In the genomic region with DNA sequence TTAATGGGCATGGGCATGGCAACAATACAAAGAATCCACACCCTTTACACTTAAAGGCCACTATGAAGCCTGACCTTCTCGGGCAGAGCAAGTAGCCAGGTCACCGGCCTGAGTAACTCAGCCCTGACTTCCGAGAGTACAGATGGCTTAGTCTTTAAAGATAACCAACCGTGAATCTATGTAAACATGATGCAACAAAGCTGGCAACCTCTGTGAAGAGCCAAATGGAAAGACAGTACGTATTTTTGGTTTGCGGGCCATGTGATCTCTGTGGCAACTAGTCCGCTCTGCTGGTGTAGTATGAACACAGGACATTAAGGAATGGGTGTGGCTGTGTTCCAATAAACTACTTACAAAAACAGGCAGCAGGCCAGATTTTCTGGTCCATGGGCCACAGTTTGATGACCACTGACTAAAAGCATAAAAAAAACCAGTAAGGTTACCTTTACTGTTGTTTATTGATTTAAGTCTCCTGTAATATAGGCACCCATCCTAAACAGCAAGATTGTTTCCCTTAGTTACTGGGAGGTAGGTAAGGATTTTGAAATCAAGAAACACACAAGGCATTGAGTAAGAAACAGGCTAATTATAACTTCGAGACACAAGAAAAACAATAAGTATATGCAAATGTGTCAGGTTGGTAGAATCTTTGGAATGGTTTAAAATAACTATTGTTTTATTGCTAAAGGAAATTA, we compare ENCODE assay signal across 18 cellular contexts. TPM values are rescaled to one million over a fixed set of nuclear protein-coding genes. Genes with fewer than 3 reads are reported as not detected.
DNase-seq lines count a peak whose midpoint lies in the region; ATAC-seq, FAIRE-seq and TF ChIP-seq lines count a peak whose summit lies in the region.
"Had no signal": no experiment of that assay in that cellular context is flagged by ENCODE, and none has a peak within 500 bp of the region (broad histone marks: within the 10 kb centered on the region; RNA-seq: fewer than 3 reads in every experiment).

No MANE protein-coding gene starts in this region.

- H3K9ac ChIP-seq in IMR-90 (ENCODE audit: low read depth, low read length), result no peak overlapping the region

- no peaks in the 10 kb centered on the region for H3K9me3 ChIP-seq in IMR-90 (ENCODE audit: control insufficient read depth, insufficient read depth, low read length)
- no peaks in the 10 kb centered on the region for H3K9me3 ChIP-seq in naive thymus-derived CD4-positive, alpha-beta T cell (ENCODE audit: control insufficient read depth in 2 of 3, low read length in 3 of 3)
- no peaks in the 10 kb centered on the region for H3K9me3 ChIP-seq in small intestine (ENCODE audit: control insufficient read depth, low read depth)
- H3K9me3 ChIP-seq: vagina had no signal

- H3K27ac ChIP-seq in IMR-90 (ENCODE audit: insufficient read depth, low read length) (peak overlapping the region; percentile 9; the same call in 1 of the 2 replicates), small intestine (ENCODE audit: low read depth in 1 of 2, low read length in 1 of 2) (peak overlapping the region in 1 of 2 donors; percentile 22)
- no peak overlapping the region for H3K27ac ChIP-seq in naive thymus-derived CD4-positive, alpha-beta T cell (ENCODE audit: low read depth, low read length)
- H3K27ac ChIP-seq: SK-N-MC, vagina, WERI-Rb-1 had no signal

- WGBS in IMR-90 (ENCODE audit: extremely low coverage in 2 of 2, insufficient read length in 1 of 2), 2 experiments, result no CpG with 5 or more reads among the region's 8 CpGs
- 78 to 88% (median 86%) methylated on average over 8 of the region's 8 CpGs for WGBS in small intestine, 3 donors

- no TSS peak for BruUV-seq in IMR-90 (replicated peaks; lab: Mats Ljungman, UMichigan)

- CTCF ChIA-PET in IMR-90 (lab: Yijun Ruan, JAX), result interaction anchor here (0.6 kb wide), 1 partner anchor 853 kb away, joined by 4 read pairs; no protein-coding TSS in a partner anchor
- CTCF ChIA-PET in naive thymus-derived CD4-positive, alpha-beta T cell (lab: Charles Lee), result no interaction called here

- H3K18ac ChIP-seq in IMR-90 (ENCODE audit: low read depth, low read length), result no peak overlapping the region

- H3K27me3 ChIP-seq in IMR-90 (ENCODE audit: control insufficient read depth, insufficient read depth, low read length), result no peaks in the 10 kb centered on the region
- no peaks in the 10 kb centered on the region for H3K27me3 ChIP-seq in naive thymus-derived CD4-positive, alpha-beta T cell (ENCODE audit: control insufficient read depth in 2 of 2, insufficient read depth in 2 of 2, low read length in 2 of 2)
- no peaks in the 10 kb centered on the region for H3K27me3 ChIP-seq in small intestine (ENCODE audit: control insufficient read depth in 2 of 2, insufficient read depth in 2 of 2, low read length in 2 of 2)
- H3K27me3 ChIP-seq: vagina had no signal

- in situ Hi-C loops in IMR-90 (cut with MboI; ENCODE audit: low sequenced_read_pairs), result no loop called here

- H3K36me3 Mint-ChIP-seq in naive thymus-derived CD4-positive, alpha-beta T cell, result peaks cover 8 to 56% (median 23%) of the 10 kb centered on the region in 5 donors

- H4K91ac ChIP-seq in IMR-90 (ENCODE audit: insufficient read depth, low read depth, low read length), result no peak overlapping the region

- TF ChIP-seq CTCF in IMR-90 (conservative IDR thresholded peaks at IDR 0.05; ENCODE audit: low read depth, low read length) (no peak), choroid plexus epithelial cell (conservative IDR thresholded peaks at IDR 0.05; ENCODE audit: low read depth, low read length) (no peak)

- H3K56ac ChIP-seq in IMR-90 (ENCODE audit: extremely low read depth, insufficient read depth, low read length), result no peak overlapping the region

- no peak overlapping the region for H3K14ac ChIP-seq in IMR-90 (replicated peaks; ENCODE audit: low read depth, low read length)

- H3K4me1 ChIP-seq in IMR-90 (ENCODE audit: control insufficient read depth, insufficient read depth, low read length), result peaks cover 9% of the 10 kb centered on the region
- no peaks in the 10 kb centered on the region for H3K4me1 ChIP-seq in naive thymus-derived CD4-positive, alpha-beta T cell (ENCODE audit: control insufficient read depth in 2 of 2, insufficient read depth in 2 of 2, low read length in 2 of 2)
- H3K4me1 ChIP-seq in small intestine (ENCODE audit: control insufficient read depth in 2 of 2, insufficient read depth in 1 of 2, low read depth in 1 of 2, low read length in 1 of 2), result no peaks in the 10 kb centered on the region

- no peak overlapping the region for H2BK5ac ChIP-seq in IMR-90 (ENCODE audit: low read depth, low read length, poor library complexity, severe bottlenecking)

- no peak overlapping the region for H3K4me3 Mint-ChIP-seq in naive thymus-derived CD4-positive, alpha-beta T cell
- H3K4me3 Mint-ChIP-seq: brain; CD8-positive, alpha-beta memory T cell; GM23338; naive B cell had no signal

- no peak overlapping the region for H3K27ac Mint-ChIP-seq in naive thymus-derived CD4-positive, alpha-beta T cell
- H3K27ac Mint-ChIP-seq: brain; CD8-positive, alpha-beta memory T cell; GM23338 had no signal

- H2BK20ac ChIP-seq in IMR-90 (ENCODE audit: low read depth, low read length), result no peak overlapping the region

- H3K9me1 ChIP-seq in IMR-90 (ENCODE audit: insufficient read depth, low read length), result peaks cover 12% of the 10 kb centered on the region; the same call in 1 of the 2 replicates

- no peaks in the 10 kb centered on the region for H3K27me3 Mint-ChIP-seq in naive thymus-derived CD4-positive, alpha-beta T cell
- H3K27me3 Mint-ChIP-seq: brain; CD8-positive, alpha-beta memory T cell; naive B cell had no signal

- H3K23ac ChIP-seq in IMR-90 (ENCODE audit: low read depth, low read length), result no peak overlapping the region

- H3K4me3 ChIP-seq in IMR-90 (ENCODE audit: insufficient read depth, low read depth, low read length), result no peak overlapping the region
- H3K4me3 ChIP-seq in choroid plexus epithelial cell (ENCODE audit: low read depth, low read length), result no peak overlapping the region
- no peak overlapping the region for H3K4me3 ChIP-seq in naive thymus-derived CD4-positive, alpha-beta T cell (ENCODE audit: low read length)
- H3K4me3 ChIP-seq in small intestine (ENCODE audit: low read depth in 1 of 2, low read length in 2 of 2), result no peak overlapping the region
- H3K4me3 ChIP-seq: GM23338, SK-N-MC, vagina had no signal

- peaks cover 5 to 48% (median 18%) of the 10 kb centered on the region in 7 donors for H3K4me1 Mint-ChIP-seq in naive thymus-derived CD4-positive, alpha-beta T cell

- no peak for TF ChIP-seq RAD21 in IMR-90 (IDR thresholded peaks at IDR 0.05; ENCODE audit: low read length)

- no peak overlapping the region for H2BK120ac ChIP-seq in IMR-90 (ENCODE audit: low read depth, low read length)

- no peak overlapping the region for H2AK9ac ChIP-seq in IMR-90 (replicated peaks; ENCODE audit: low read depth, low read length, poor library complexity)

- peaks cover 17% of the 10 kb centered on the region for H3K36me3 ChIP-seq in IMR-90 (ENCODE audit: control insufficient read depth, insufficient read depth, low read length)
- H3K36me3 ChIP-seq in naive thymus-derived CD4-positive, alpha-beta T cell (ENCODE audit: control insufficient read depth in 2 of 3, insufficient read depth in 3 of 3, low read length in 3 of 3), result peaks cover 3 to 56% (median 6%) of the 10 kb centered on the region in 3 experiments
- peaks cover 0 to 4% of the 10 kb centered on the region in 2 donors for H3K36me3 ChIP-seq in small intestine (ENCODE audit: control insufficient read depth in 2 of 2, insufficient read depth in 2 of 2, low read length in 2 of 2)

- H2BK15ac ChIP-seq in IMR-90 (ENCODE audit: low read depth, low read length), result no peak overlapping the region

- intact Hi-C loops in IMR-90 (cut with micrococcal nuclease), result no loop called here
- intact Hi-C loops in naive thymus-derived CD4-positive, alpha-beta T cell (cut with micrococcal nuclease), result loop anchor here in 1 of 2 donors (2.0 kb wide), 1 partner anchor 13 kb away; no protein-coding TSS in a partner anchor

- peak; percentile 5 for DNase-seq in DMS153 treated with DMSO at 0.1 percent for 48 hours (lab: John Stamatoyannopoulos, UW; ENCODE audit: unreplicated experiment)
- no peak for DNase-seq in IMR-90
- DNase-seq in choroid plexus epithelial cell (ENCODE audit: low read depth), result peak; percentile 53
- DNase-seq in naive thymus-derived CD4-positive, alpha-beta T cell, result no peak
- DNase-seq in HuH-7.5 (ENCODE audit: low spot score), result no peak
- no peak for DNase-seq in small intestine
- DNase-seq: activated naive CD4-positive, alpha-beta T cell; CD8-positive, alpha-beta memory T cell; foreskin melanocyte; kidney; naive B cell; stimulated activated CD4-positive, alpha-beta T cell treated with anti-CD3 and anti-CD28 coated beads, Interleukin-2, amount 100 ng/mL, for 48 hours; WERI-Rb-1 had no signal

- H3K4ac ChIP-seq in IMR-90 (ENCODE audit: low read depth, low read length), result no peak overlapping the region

- H3K4me2 ChIP-seq in IMR-90 (ENCODE audit: low read depth, low read length), result no peak overlapping the region
- H3K4me2 ChIP-seq: GM23338 had no signal

- no peak overlapping the region for H2AFZ ChIP-seq in IMR-90 (replicated peaks; ENCODE audit: low read length, poor library complexity)
- H2AFZ ChIP-seq: GM23338 had no signal

- H2AK5ac ChIP-seq in IMR-90 (ENCODE audit: low read depth, low read length), result no peak overlapping the region

- ATAC-seq in IMR-90 (ENCODE audit: low read depth) (no peak), HG03139 (IDR thresholded peaks at IDR 0.05; ENCODE audit: unreplicated experiment) (no peak)
- peak; percentile 44 for ATAC-seq in naive thymus-derived CD4-positive, alpha-beta T cell
- ATAC-seq: GM23338 had no signal

- no peaks in the 10 kb centered on the region for H4K20me1 ChIP-seq in IMR-90 (ENCODE audit: insufficient read depth, low read length)

- H4K5ac ChIP-seq in IMR-90 (ENCODE audit: low read depth, low read length), result no peak overlapping the region; the same call in 1 of the 2 replicates

- no peaks in the 10 kb centered on the region for H3K9me3 Mint-ChIP-seq in naive thymus-derived CD4-positive, alpha-beta T cell
- H3K9me3 Mint-ChIP-seq: brain, GM23338, naive B cell had no signal

- no peak overlapping the region for H4K8ac ChIP-seq in IMR-90 (ENCODE audit: low read depth in 2 of 2, low read length in 2 of 2)

- peaks cover 2 to 13% of the 10 kb centered on the region in 2 experiments; a peak in 2 of 4 replicates for H3K79me1 ChIP-seq in IMR-90 (ENCODE audit: low read depth in 1 of 2, low read length in 2 of 2)

- POLR2A ChIA-PET in IMR-90 (lab: Charles Lee; ENCODE audit: unreplicated experiment), result no interaction called here
- POLR2A ChIA-PET in naive thymus-derived CD4-positive, alpha-beta T cell (lab: Charles Lee), result no interaction called here

- dilution Hi-C loops in IMR-90 (cut with HindIII; ENCODE audit: low sequenced_read_pairs, unreplicated experiment), result no loop called here

- no peak for TF ChIP-seq POLR2A in IMR-90 (IDR thresholded peaks at IDR 0.05; ENCODE audit: low read depth, low read length)

- FAIRE-seq in small intestine (lab: Jason Lieb, UNC), result no peak
- FAIRE-seq: kidney had no signal

RNA-seq across cellular contexts. Expression of gene RIOX2, which starts 14.5 kb away (rescaled TPM):
- 26.7 and 27.8 TPM in 2 replicates for total RNA-seq in IMR-90 (2012; rRNA removed)
- polyA plus RNA-seq in IMR-90 (2012; rRNA removed) (15.1 and 17.2 TPM in 2 replicates), small intestine (10 to 100 TPM in 1 of 3 donors, 1 to 10 TPM in 2; 5.6 to 15.2 (median 5.9) TPM)
- 5.2 and 6.4 TPM in 2 replicates for polyA plus RNA-seq in IMR-90 (2012; cell fraction: cytosol; rRNA removed)
- 11.3 and 26.8 TPM in 2 replicates for polyA plus RNA-seq in IMR-90 (2012; cell fraction: nucleus; rRNA removed; ENCODE audit: low replicate concordance)
- 100 to 1,000 TPM in 1 of 5 experiments, 10 to 100 TPM in 4; 17.8 to 110 (median 28.4) TPM for total RNA-seq in naive thymus-derived CD4-positive, alpha-beta T cell
- polyA plus RNA-seq in naive thymus-derived CD4-positive, alpha-beta T cell, result 10 to 100 TPM; 31.4 to 34.0 TPM

Comparison
In these comparisons a context has a peak if more than half of its experiments do, and no peak if none do; other contexts are left out.
1. DNase-seq: peak in DMS153 treated with DMSO at 0.1 percent for 48 hours (single experiment) and choroid plexus epithelial cell (single experiment); none in IMR-90 (single experiment), naive thymus-derived CD4-positive, alpha-beta T cell (0 of 9), HuH-7.5 (single experiment) and small intestine (single experiment).